ENCODE assay signal across 10 cellular contexts in genomic region chr7:35839860-35840854, GRCh38. TPM values are rescaled to one million over a fixed set of nuclear protein-coding genes. Genes with fewer than 3 reads are reported as not detected.
A peak's percentile ranks its signal among the peaks of the same experiment; 100 is the strongest.
DNase-seq lines count a peak whose midpoint lies in the region; ATAC-seq and TF ChIP-seq lines count a peak whose summit lies in the region.
"Had no signal": no experiment of that assay in that cellular context is flagged by ENCODE, and none has a peak within 500 bp of the region (broad histone marks: within the 10 kb centered on the region; RNA-seq: fewer than 3 reads in every experiment).

No MANE protein-coding gene starts in this region.

- peak; percentile 20 for TF ChIP-seq CTCF in osteocyte (IDR thresholded peaks at IDR 0.05)

- H3K4me3 ChIP-seq in CD8-positive, alpha-beta memory T cell (ENCODE audit: low read length): no peak overlapping the region

- no peaks in the 10 kb centered on the region for H3K27me3 ChIP-seq in CD8-positive, alpha-beta memory T cell (ENCODE audit: insufficient read depth, low read length, poor library complexity, severe bottlenecking)

- no peaks in the 10 kb centered on the region for H3K9me3 Mint-ChIP-seq in central memory CD8-positive, alpha-beta T cell
- H3K9me3 Mint-ChIP-seq in osteocyte (ENCODE audit: unreplicated experiment): no peaks in the 10 kb centered on the region
- no peaks in the 10 kb centered on the region for H3K9me3 Mint-ChIP-seq in CD8-positive, alpha-beta memory T cell
- H3K9me3 Mint-ChIP-seq: dendritic cell treated with granulocyte-macrophage colony-stimulating factor and Interleukin-4, amounts not matched to agents 40 ng/mL and 50 ng/mL, for 4 days had no signal

- H3K27me3 Mint-ChIP-seq in central memory CD8-positive, alpha-beta T cell: no peaks in the 10 kb centered on the region
- H3K27me3 Mint-ChIP-seq in osteocyte (ENCODE audit: unreplicated experiment): no peaks in the 10 kb centered on the region
- no peaks in the 10 kb centered on the region for H3K27me3 Mint-ChIP-seq in CD8-positive, alpha-beta memory T cell
- H3K27me3 Mint-ChIP-seq: dendritic cell treated with granulocyte-macrophage colony-stimulating factor and Interleukin-4, amounts not matched to agents 40 ng/mL and 50 ng/mL, for 4 days had no signal

- ATAC-seq in central memory CD8-positive, alpha-beta T cell (replicated peaks; ENCODE audit: extremely low read depth, poor library complexity, severe bottlenecking): no peak
- no peak for ATAC-seq in HG03280 (IDR thresholded peaks at IDR 0.05; ENCODE audit: unreplicated experiment)

- H3K4me3 Mint-ChIP-seq in central memory CD8-positive, alpha-beta T cell: no peak overlapping the region
- H3K4me3 Mint-ChIP-seq in osteocyte (ENCODE audit: unreplicated experiment): no peak overlapping the region
- no peak overlapping the region for H3K4me3 Mint-ChIP-seq in CD8-positive, alpha-beta memory T cell
- H3K4me3 Mint-ChIP-seq: dendritic cell treated with granulocyte-macrophage colony-stimulating factor and Interleukin-4, amounts not matched to agents 40 ng/mL and 50 ng/mL, for 4 days had no signal

- DNase-seq in EL: peak; percentile 77
- peak; percentile 57 for DNase-seq in M059J (ENCODE audit: low read depth)
- DNase-seq in central memory CD8-positive, alpha-beta T cell (ENCODE audit: low spot score in 2 of 2): no peak
- no peak for DNase-seq in osteocyte (ENCODE audit: extremely low spot score, unreplicated experiment)
- DNase-seq in CD8-positive, alpha-beta memory T cell: no peak
- no peak for DNase-seq in NCI-H1048 (lab: John Stamatoyannopoulos, UW)
- DNase-seq: NCI-H1694 treated with DMSO at 0.1 percent for 48 hours; stimulated activated naive CD4-positive, alpha-beta T cell treated with Interleukin-2 at 50 U/mL for 16 hours had no signal

- peak overlapping the region; percentile 38 for H3K27ac Mint-ChIP-seq in central memory CD8-positive, alpha-beta T cell (ENCODE audit: low read depth)
- peak overlapping the region; percentile 56 for H3K27ac Mint-ChIP-seq in osteocyte (ENCODE audit: unreplicated experiment)
- H3K27ac Mint-ChIP-seq in CD8-positive, alpha-beta memory T cell: peak overlapping the region in 3 of 8 donors; percentile 1 to 53 (median 38)
- H3K27ac Mint-ChIP-seq: dendritic cell treated with granulocyte-macrophage colony-stimulating factor and Interleukin-4, amounts not matched to agents 40 ng/mL and 50 ng/mL, for 4 days had no signal

- POLR2A ChIA-PET in CD8-positive, alpha-beta memory T cell (lab: Charles Lee): no interaction called here

- CTCF ChIA-PET in CD8-positive, alpha-beta memory T cell (lab: Charles Lee): interaction anchor here (1.0 kb wide), 1 partner anchor 39 kb away, joined by 3 read pairs; the partner anchor contains the start of gene SEPTIN7

- peaks cover 6% of the 10 kb centered on the region for H3K4me1 ChIP-seq in CD8-positive, alpha-beta memory T cell (ENCODE audit: insufficient read depth, low read length)

- H3K36me3 ChIP-seq in CD8-positive, alpha-beta memory T cell (ENCODE audit: insufficient read depth, low read length): no peaks in the 10 kb centered on the region

- peaks cover 46% of the 10 kb centered on the region for H3K4me1 Mint-ChIP-seq in central memory CD8-positive, alpha-beta T cell
- peaks cover 40% of the 10 kb centered on the region for H3K4me1 Mint-ChIP-seq in osteocyte (ENCODE audit: unreplicated experiment)
- peaks cover 52 to 80% (median 75%) of the 10 kb centered on the region in 3 donors for H3K4me1 Mint-ChIP-seq in CD8-positive, alpha-beta memory T cell

- peaks cover 29% of the 10 kb centered on the region for H3K36me3 Mint-ChIP-seq in central memory CD8-positive, alpha-beta T cell (ENCODE audit: insufficient read depth)
- peaks cover 27% of the 10 kb centered on the region for H3K36me3 Mint-ChIP-seq in osteocyte (ENCODE audit: unreplicated experiment)
- H3K36me3 Mint-ChIP-seq in CD8-positive, alpha-beta memory T cell: peaks cover 0 to 61% (median 13%) of the 10 kb centered on the region in 3 donors

- H3K27ac ChIP-seq in CD8-positive, alpha-beta memory T cell (ENCODE audit: low read depth, low read length): no peak overlapping the region

- H3K9me3 ChIP-seq in CD8-positive, alpha-beta memory T cell (ENCODE audit: low read length): no peaks in the 10 kb centered on the region

RNA-seq across cellular contexts. Expression of gene SEPTIN7, which starts 39.3 kb away (rescaled TPM):
- 282 and 361 TPM in 2 replicates for total RNA-seq in M059J (2014; rRNA removed; shearing (Covaris generic))
- total RNA-seq in osteocyte: 349 and 355 TPM in 2 replicates
- 100 to 1,000 TPM; 270 TPM for total RNA-seq in CD8-positive, alpha-beta memory T cell
- polyA plus RNA-seq in CD8-positive, alpha-beta memory T cell: 671 TPM

Comparison
In these comparisons a context has a peak if more than half of its experiments do, and no peak if none do; other contexts are left out.
1. DNase-seq: peak in EL (single experiment) and M059J (single experiment); none in central memory CD8-positive, alpha-beta T cell (0 of 2), osteocyte (single experiment), CD8-positive, alpha-beta memory T cell (0 of 5) and NCI-H1048 (single experiment).